22 cellular contexts compared by ENCODE assay signal in genomic region chr11:86408845-86409244, GRCh38. TPM values are rescaled to one million over a fixed set of nuclear protein-coding genes. Genes with fewer than 3 reads are reported as not detected.
A peak's percentile ranks its signal among the peaks of the same experiment; 100 is the strongest.
DNase-seq lines count a peak whose midpoint lies in the region; ATAC-seq and TF ChIP-seq lines count a peak whose summit lies in the region.
"Had no signal": no experiment of that assay in that cellular context is flagged by ENCODE, and none has a peak within 500 bp of the region (broad histone marks: within the 10 kb centered on the region; RNA-seq: fewer than 3 reads in every experiment).

No MANE protein-coding gene starts in this region.

- 0 out of 3 replicates have a peak, but pooled peaks have one; percentile 30 for ATAC-seq in SK-N-SH treated with all-trans-retinoic acid at 6 μM for 48 hours
- no peak for ATAC-seq in GM21825 (IDR thresholded peaks at IDR 0.05; ENCODE audit: unreplicated experiment)
- no peak for ATAC-seq in GM21576 (IDR thresholded peaks at IDR 0.05; ENCODE audit: unreplicated experiment)
- ATAC-seq: natural killer cell, sciatic nerve had no signal

- TF ChIP-seq CTCF in GM12873 (IDR thresholded peaks at IDR 0.05; ENCODE audit: insufficient read depth, low read depth, low read length, missing control alignments) = peak; percentile 3
- TF ChIP-seq CTCF in fibroblast of the aortic adventitia (IDR thresholded peaks at IDR 0.05; ENCODE audit: insufficient read depth, low read length) = peak; percentile 48

- in situ Hi-C loops in ACHN (cut with HindIII; ENCODE audit: low pct_ligation_motif_present, low pct_unique_long_range_greater_than_20kb, low sequenced_read_pairs) = no loop called here

- no peak overlapping the region for H3K4me3 ChIP-seq in fibroblast of the aortic adventitia (ENCODE audit: low read depth, low read length)
- H3K4me3 ChIP-seq: BLaER1, coronary artery, lung, SJSA1, upper lobe of left lung had no signal

- DNase-seq in ACHN = peak; percentile 10
- DNase-seq in fibroblast of the aortic adventitia (ENCODE audit: low read depth) = no peak
- no peak for DNase-seq in dedifferentiated amniotic fluid mesenchymal stem cell (ENCODE audit: extremely low spot score)
- DNase-seq in DMS153 treated with DMSO at 0.1 percent for 48 hours (lab: John Stamatoyannopoulos, UW; ENCODE audit: unreplicated experiment) = no peak
- DNase-seq: activated CD4-positive, alpha-beta T cell treated with anti-CD3 and anti-CD28 coated beads, Interleukin-2, amount 50 U/mL, for 48 hours; activated T-cell treated with anti-CD3 and anti-CD28 coated beads, Interleukin-2, amount 50 U/mL, for 48 hours; EL; Kasumi-1; natural killer cell; NCI-H1436 treated with DMSO at 0.1 percent for 48 hours; NCI-H345; stimulated activated CD4-positive, alpha-beta T cell treated with anti-CD3 and anti-CD28 coated beads, Interleukin-4, amount 100 ng/mL, for 24 hours; upper lobe of left lung had no signal

TF ChIP-seq in SK-N-SH treated with all-trans-retinoic acid at 6 μM for 48 hours, 23 proteins besides CTCF, POLR2A, EP300 and RAD21:
- TF ChIP-seq BACH2 (CRISPR knock-in tag; IDR thresholded peaks at IDR 0.05; ENCODE audit: borderline replicate concordance) = no peak
- no peak for TF ChIP-seq CSDC2 (CRISPR knock-in tag; IDR thresholded peaks at IDR 0.05)
- no peak for TF ChIP-seq CREB5 (CRISPR knock-in tag; IDR thresholded peaks at IDR 0.05; ENCODE audit: low read depth)
- no peak for TF ChIP-seq ZC3H10 (CRISPR knock-in tag; IDR thresholded peaks at IDR 0.05)
- no peak for TF ChIP-seq ZNF8 (CRISPR knock-in tag; IDR thresholded peaks at IDR 0.05)
- no peak for TF ChIP-seq GLIS3 (CRISPR knock-in tag; IDR thresholded peaks at IDR 0.05)
- TF ChIP-seq SNAI2 (CRISPR knock-in tag; IDR thresholded peaks at IDR 0.05) = no peak
- no peak for TF ChIP-seq RARB (CRISPR knock-in tag; IDR thresholded peaks at IDR 0.05)
- TF ChIP-seq ARNTL (CRISPR knock-in tag; IDR thresholded peaks at IDR 0.05; ENCODE audit: borderline replicate concordance, low read depth) = no peak

RNA-seq across cellular contexts. Expression of gene CCDC81, which starts 34.2 kb away (rescaled TPM):
- 0.36 and 2.6 TPM in 2 replicates for total RNA-seq in fibroblast of the aortic adventitia (ENCODE audit: low replicate concordance)
